23 cellular contexts compared by ENCODE assay signal in the genomic region with DNA sequence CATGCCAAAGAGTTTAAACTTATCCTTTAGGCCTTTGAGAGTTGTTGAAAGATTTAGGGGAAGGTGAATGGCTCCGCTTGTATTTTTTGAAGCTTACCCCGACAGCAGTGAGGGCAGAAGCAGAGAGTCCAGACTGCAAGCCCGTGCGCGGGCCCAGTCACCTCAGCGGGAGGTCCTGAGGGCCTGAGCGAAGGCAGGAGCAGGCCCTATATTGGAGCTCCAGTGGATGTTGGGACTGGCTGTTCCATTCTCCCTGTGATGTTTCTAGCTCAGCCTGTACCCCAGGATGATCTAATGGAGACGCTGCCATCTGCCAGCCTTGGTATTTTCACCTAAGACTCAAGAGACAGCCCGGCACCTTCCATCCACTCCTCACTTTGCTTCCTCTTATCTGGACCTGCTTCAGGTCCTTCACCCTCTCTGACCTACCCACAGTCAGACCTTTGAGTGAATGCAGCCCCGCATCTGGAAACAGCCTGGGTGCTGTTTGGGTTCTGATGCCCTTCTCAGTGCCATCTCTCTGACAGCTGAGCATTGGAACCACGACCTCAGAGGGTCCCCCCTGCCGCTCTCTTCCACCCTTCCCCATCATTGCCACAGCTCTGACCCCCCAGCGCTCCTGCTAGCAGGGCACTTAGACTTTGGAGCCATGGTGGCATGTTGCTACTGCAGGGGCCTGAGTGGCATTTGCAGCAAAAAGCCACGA.
"Had no signal": no experiment of that assay in that cellular context is flagged by ENCODE, and none has a peak within 500 bp of the region (broad histone marks: within the 10 kb centered on the region; RNA-seq: fewer than 3 reads in every experiment).

No MANE protein-coding gene starts in this region.

- H3K4me1 ChIP-seq: ascending aorta had no signal

- H3K36me3 ChIP-seq: ascending aorta, brain microvascular endothelial cell, cardiac muscle cell had no signal

- H3K9ac ChIP-seq: KMS-11 had no signal

- DNase-seq: activated CD4-positive, alpha-beta memory T cell treated with anti-CD3 and anti-CD28 coated beads for 36 hours; activated CD4-positive, alpha-beta T cell treated with anti-CD3 and anti-CD28 coated beads for 48 hours; activated CD4-positive, CD25-positive, alpha-beta regulatory T cell treated with anti-CD3 and anti-CD28 coated beads, Interleukin-2, amount 50 U/mL, for 72 hours; activated CD8-positive, alpha-beta memory T cell treated with anti-CD3 and anti-CD28 coated beads for 24 hours; activated effector memory CD4-positive, alpha-beta T cell treated with anti-CD3 and anti-CD28 coated beads, Interleukin-2, amount 50 U/mL, for 16 hours; activated naive CD4-positive, alpha-beta T cell treated with Interleukin-2 at 50 U/mL for 16 hours; activated naive CD8-positive, alpha-beta T cell treated with anti-CD3 and anti-CD28 coated beads, Interleukin-2, amount 50 U/mL, for 24 hours; activated T-cell treated with anti-CD3 and anti-CD28 coated beads, Interleukin-2, amount 50 U/mL, for 4 hours; amniotic stem cell; brain microvascular endothelial cell; NCI-H1092 treated with DMSO at 0.1 percent for 48 hours; NCI-H1417 treated with DMSO at 0.1 percent for 48 hours; NCI-H1694; NCI-H2029; NCI-H446; NCI-H524; PC-3; SHP77 had no signal

- H3K36me3 Mint-ChIP-seq: activated CD4-positive, alpha-beta memory T cell treated with anti-CD3 and anti-CD28 coated beads for 36 hours; activated naive CD4-positive, alpha-beta T cell treated with anti-CD3 and anti-CD28 coated beads, Interleukin-2, amount 50 U/mL, for 72 hours had no signal

- H3K9me3 ChIP-seq: ascending aorta had no signal

- H3K27me3 ChIP-seq: ascending aorta, brain microvascular endothelial cell, cardiac muscle cell had no signal

- H3K4me2 ChIP-seq: KMS-11 had no signal

- H3K27ac Mint-ChIP-seq: activated CD4-positive, alpha-beta memory T cell treated with anti-CD3 and anti-CD28 coated beads for 36 hours; activated naive CD4-positive, alpha-beta T cell treated with anti-CD3 and anti-CD28 coated beads, Interleukin-2, amount 50 U/mL, for 72 hours; activated naive CD8-positive, alpha-beta T cell treated with anti-CD3 and anti-CD28 coated beads, Interleukin-2, amount 50 U/mL, for 24 hours; T-helper 1 cell treated with Interleukin-12 subunit alpha and Interleukin-12 subunit beta and Interleukin-4 antibody, amounts not matched to agents 30 μg/mL and 1 μg/mL, for 36 hours had no signal

- ATAC-seq: activated naive CD4-positive, alpha-beta T cell treated with anti-CD3 and anti-CD28 coated beads, Interleukin-2, amount 50 U/mL, for 72 hours; activated naive CD8-positive, alpha-beta T cell treated with anti-CD3 and anti-CD28 coated beads, Interleukin-2, amount 50 U/mL, for 24 hours; activated T-cell treated with anti-CD3 and anti-CD28 coated beads, Interleukin-2, amount 50 U/mL, for 4 hours; PC-3 had no signal

- H3K4me1 Mint-ChIP-seq: activated naive CD8-positive, alpha-beta T cell treated with anti-CD3 and anti-CD28 coated beads, Interleukin-2, amount 50 U/mL, for 24 hours had no signal

- H3K4me3 Mint-ChIP-seq: activated CD4-positive, alpha-beta memory T cell treated with anti-CD3 and anti-CD28 coated beads for 36 hours; activated naive CD8-positive, alpha-beta T cell treated with anti-CD3 and anti-CD28 coated beads, Interleukin-2, amount 50 U/mL, for 24 hours; activated T-cell treated with anti-CD3 and anti-CD28 coated beads, Interleukin-2, amount 50 U/mL, for 4 hours; T-helper 1 cell treated with Interleukin-12 subunit alpha and Interleukin-12 subunit beta and Interleukin-4 antibody, amounts not matched to agents 30 μg/mL and 1 μg/mL, for 36 hours had no signal

- H3K9me3 Mint-ChIP-seq: activated CD4-positive, alpha-beta memory T cell treated with anti-CD3 and anti-CD28 coated beads for 36 hours; activated naive CD4-positive, alpha-beta T cell treated with anti-CD3 and anti-CD28 coated beads, Interleukin-2, amount 50 U/mL, for 72 hours; activated naive CD8-positive, alpha-beta T cell treated with anti-CD3 and anti-CD28 coated beads, Interleukin-2, amount 50 U/mL, for 24 hours; activated T-cell treated with anti-CD3 and anti-CD28 coated beads, Interleukin-2, amount 50 U/mL, for 4 hours; T-helper 1 cell treated with Interleukin-12 subunit alpha and Interleukin-12 subunit beta and Interleukin-4 antibody, amounts not matched to agents 30 μg/mL and 1 μg/mL, for 36 hours had no signal

- H3K27me3 Mint-ChIP-seq: activated CD4-positive, alpha-beta memory T cell treated with anti-CD3 and anti-CD28 coated beads for 36 hours; activated naive CD8-positive, alpha-beta T cell treated with anti-CD3 and anti-CD28 coated beads, Interleukin-2, amount 50 U/mL, for 24 hours had no signal

- H3K27ac ChIP-seq: ascending aorta, brain microvascular endothelial cell, cardiac muscle cell, KMS-11 had no signal

- H3K4me3 ChIP-seq: ascending aorta, cardiac muscle cell had no signal
